Comparison of ENCODE assay signal across 8 cellular contexts in the genomic region with DNA sequence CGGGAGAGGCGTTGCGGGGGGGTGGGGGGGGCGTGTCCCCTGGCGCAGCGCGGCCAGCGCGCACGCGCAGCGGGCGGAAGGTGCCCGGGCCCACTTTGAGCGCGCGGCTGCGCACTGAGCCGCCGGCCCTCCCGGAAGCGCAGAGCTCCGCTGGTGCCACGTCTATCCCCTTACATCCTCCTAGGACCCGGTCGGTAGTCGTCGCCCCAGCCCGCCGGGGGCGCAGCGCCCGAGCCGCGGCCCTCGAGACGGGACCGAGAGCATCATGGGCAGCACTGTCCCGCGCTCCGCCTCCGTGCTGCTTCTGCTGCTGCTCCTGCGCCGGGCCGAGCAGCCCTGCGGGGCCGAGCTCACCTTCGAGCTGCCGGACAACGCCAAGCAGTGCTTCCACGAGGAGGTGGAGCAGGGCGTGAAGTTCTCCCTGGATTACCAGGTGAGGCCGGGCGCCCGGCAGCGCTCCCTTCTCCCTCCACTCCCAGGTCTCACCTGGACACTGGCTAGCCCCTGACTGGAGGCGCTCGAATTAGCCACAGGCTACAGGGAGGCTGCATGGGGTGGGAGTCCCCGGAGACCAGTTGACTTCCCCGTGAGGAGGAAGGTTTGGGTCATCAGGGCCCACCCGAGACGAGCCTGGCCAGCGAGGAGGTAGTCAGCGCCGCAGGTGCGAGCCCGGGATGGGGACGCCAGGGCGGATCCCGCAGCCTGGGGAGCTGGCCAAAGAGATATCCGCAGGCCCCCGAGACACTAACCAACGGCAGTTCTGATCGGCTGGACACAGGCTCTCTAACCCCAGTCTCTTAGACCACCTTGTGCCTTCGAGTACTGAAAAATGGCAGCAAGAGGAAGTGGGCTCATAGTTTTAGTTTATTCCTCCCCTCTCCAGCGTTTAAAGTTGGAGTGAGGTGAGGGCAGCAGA. TPM values are rescaled to one million over a fixed set of nuclear protein-coding genes. Genes with fewer than 3 reads are reported as not detected.
DNase-seq lines count a peak whose midpoint lies in the region; ATAC-seq, FAIRE-seq and TF ChIP-seq lines count a peak whose summit lies in the region.

TMED3 (plus strand) TSS at position 128 of the 916 bp plus-strand sequence; CDS start at position 266, 138 bp downstream.

- ATAC-seq in gastroesophageal sphincter, result peak; percentile 77

- no peak for TF ChIP-seq EP300 in gastroesophageal sphincter (IDR thresholded peaks at IDR 0.05)

- FAIRE-seq in H54 (lab: Jason Lieb, UNC), result no peak

- peak within 1 kb of the TSS in 2 of 4 donors; percentile 3 to 65 for H3K27ac ChIP-seq in gastroesophageal sphincter

- peaks cover 0 to 31% of the 10 kb centered on the region in 2 donors for H3K36me3 ChIP-seq in gastroesophageal sphincter

- H3K4me3 ChIP-seq in gastroesophageal sphincter, result peak within 1 kb of the TSS; percentile 41 to 69

- 0% methylated on average over 2 of the region's 76 CpGs; no CpG with 5 or more reads in 1 of the 2 donors for WGBS in gastroesophageal sphincter (ENCODE audit: low coverage in 1 of 2), 2 donors

- no peaks in the 10 kb centered on the region for H3K9me3 ChIP-seq in gastroesophageal sphincter

- H3K4me1 ChIP-seq in gastroesophageal sphincter, result peaks cover 0 to 24% (median 6%) of the 10 kb centered on the region in 3 donors

- peaks cover 22% of the 10 kb centered on the region for H3K27me3 ChIP-seq in gastroesophageal sphincter

- DNase-seq in GF-D8 (lab: John Stamatoyannopoulos, UW), result peak; percentile 58
- peak; percentile 87 for DNase-seq in H54 (ENCODE audit: insufficient read length, low spot score)
- peak; percentile 94 for DNase-seq in LoVo (ENCODE audit: low spot score)
- DNase-seq in SIG-M5 treated with dmso at 0.1 percent for 504 hours (lab: John Stamatoyannopoulos, UW; ENCODE audit: unreplicated experiment), result peak; percentile 80
- DNase-seq in activated gamma-delta T cell treated with anti-CD3 and anti-CD28 coated beads, Interleukin-2, amount 50 U/mL, for 16 hours (ENCODE audit: low read depth), result peak; percentile 59
- DNase-seq in non-pigmented ciliary epithelial cell (ENCODE audit: low read depth), result peak; percentile 46
- DNase-seq in superior temporal gyrus (ENCODE audit: extremely low spot score), result peak; percentile 73

- peak in 1 of 4 experiments; percentile 24 for TF ChIP-seq CTCF in gastroesophageal sphincter (IDR thresholded peaks at IDR 0.05)

- TF ChIP-seq POLR2A in H54 (IDR thresholded peaks at IDR 0.05; ENCODE audit: low read depth, low read length), result peak; percentile 85
- no peak for TF ChIP-seq POLR2A in gastroesophageal sphincter (IDR thresholded peaks at IDR 0.05)

RNA-seq across cellular contexts. Expression of gene TMED3, which starts in this region (rescaled TPM):
- 10 to 100 TPM; 14.6 to 31.1 (median 26.7) TPM for total RNA-seq in gastroesophageal sphincter
